7 cellular contexts compared by ENCODE assay signal in the genomic region with DNA sequence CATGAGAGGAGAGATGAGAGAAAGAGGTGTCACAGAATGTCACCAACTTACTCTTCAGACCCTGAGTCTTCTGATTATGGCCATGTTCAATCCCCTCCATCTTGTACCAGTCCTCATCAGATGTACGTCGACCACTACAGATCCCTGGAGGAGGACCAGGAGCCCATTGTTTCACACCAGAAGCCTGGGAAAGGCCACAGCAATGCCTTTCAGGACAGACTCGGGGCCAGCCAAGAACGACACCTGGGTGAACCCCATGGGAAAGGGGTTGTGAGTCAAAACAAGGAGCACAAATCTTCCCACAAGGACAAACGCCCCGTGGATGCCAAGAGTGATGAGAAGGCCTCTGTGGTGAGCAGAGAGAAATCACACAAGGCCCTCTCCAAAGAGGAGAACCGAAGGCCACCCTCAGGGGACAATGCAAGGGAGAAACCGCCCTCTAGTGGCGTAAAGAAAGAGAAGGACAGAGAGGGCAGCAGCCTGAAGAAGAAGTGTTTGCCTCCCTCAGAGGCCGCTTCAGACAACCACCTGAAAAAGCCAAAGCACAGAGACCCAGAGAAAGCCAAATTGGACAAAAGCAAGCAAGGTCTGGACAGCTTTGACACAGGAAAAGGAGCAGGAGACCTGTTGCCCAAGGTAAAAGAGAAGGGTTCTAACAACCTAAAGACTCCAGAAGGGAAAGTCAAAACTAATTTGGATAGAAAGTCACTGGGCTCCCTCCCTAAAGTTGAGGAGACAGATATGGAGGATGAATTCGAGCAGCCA. TPM values are rescaled to one million over a fixed set of nuclear protein-coding genes. Genes with fewer than 3 reads are reported as not detected.
DNase-seq lines count a peak whose midpoint lies in the region; ATAC-seq, FAIRE-seq and TF ChIP-seq lines count a peak whose summit lies in the region.

No MANE protein-coding gene starts in this region.

- TF ChIP-seq CTCF in HL-60 (IDR thresholded peaks at IDR 0.05; ENCODE audit: insufficient read depth, low read length) (peak; percentile 79), RWPE2 (IDR thresholded peaks at IDR 0.05; ENCODE audit: poor library complexity, severe bottlenecking) (peak; percentile 75), K562 (IDR thresholded peaks at IDR 0.05 in 2 of 3, conservative IDR thresholded peaks at IDR 0.05 in 1 of 3; ENCODE audit: insufficient read depth in 2 of 3, low read depth in 1 of 3, low read length in 3 of 3) (peak; percentile 79 to 90 (median 87)), tibial nerve (IDR thresholded peaks at IDR 0.05) (peak in 3 of 5 experiments; percentile 22 to 52 (median 27))

- no peaks in the 10 kb centered on the region for H3K27me3 ChIP-seq in HL-60 (ENCODE audit: insufficient read depth, poor library complexity, severe bottlenecking)
- no peaks in the 10 kb centered on the region for H3K27me3 ChIP-seq in RWPE2 (ENCODE audit: insufficient read depth, poor library complexity, severe bottlenecking)
- H3K27me3 ChIP-seq in K562 (ENCODE audit: control insufficient read depth in 2 of 2, insufficient read depth in 2 of 2, low read length in 2 of 2): no peaks in the 10 kb centered on the region
- no peaks in the 10 kb centered on the region for H3K27me3 ChIP-seq in tibial nerve

- H2AFZ ChIP-seq in K562 (ENCODE audit: low read depth, low read length): no peak overlapping the region

- DNase-seq in EH (ENCODE audit: low read depth) (peak; percentile 62), HL-60 (ENCODE audit: low read depth in 1 of 2, low spot score in 1 of 2) (peak in 1 of 2 experiments; percentile 69), RWPE2 (ENCODE audit: low spot score) (no peak), K562 (ENCODE audit: extremely low read depth in 1 of 4, low spot score in 3 of 4) (peak; percentile 63 to 77 (median 70)), left colon (peak in 1 of 2 donors; percentile 38), tibial nerve (ENCODE audit: low spot score in 2 of 2) (no peak)
- no peak for DNase-seq in effector CD8-positive, alpha-beta T cell (lab: John Stamatoyannopoulos, UW)

- peak; percentile 61; the same call in 2 of the 3 replicates for ATAC-seq in RWPE2 (ENCODE audit: low read depth)
- peak; percentile 95 for ATAC-seq in K562
- peak; percentile 91 for ATAC-seq in left colon

- H3K36me3 ChIP-seq in RWPE2 (ENCODE audit: low read depth): peaks cover 96% of the 10 kb centered on the region
- peaks cover 99% of the 10 kb centered on the region for H3K36me3 ChIP-seq in K562 (ENCODE audit: control insufficient read depth, insufficient read depth, low read length)
- peaks cover 25 to 67% (median 50%) of the 10 kb centered on the region in 3 donors for H3K36me3 ChIP-seq in tibial nerve

- H4K20me1 ChIP-seq in K562 (replicated peaks; ENCODE audit: control insufficient read depth, insufficient read depth, low read length): peaks cover 30% of the 10 kb centered on the region

- H3K79me2 ChIP-seq in K562 (ENCODE audit: control insufficient read depth, insufficient read depth, low read length): peaks cover 55% of the 10 kb centered on the region

- H3K27ac ChIP-seq in HL-60 (replicated peaks) (no peak overlapping the region), RWPE2 (ENCODE audit: poor library complexity, severe bottlenecking) (no peak overlapping the region), K562 (ENCODE audit: extremely low read depth, low read depth, low read length) (no peak overlapping the region), tibial nerve (no peak overlapping the region)

- H3K4me2 ChIP-seq in K562 (ENCODE audit: insufficient read depth, low read length): no peak overlapping the region

- TF ChIP-seq POLR2A in K562 (conservative IDR thresholded peaks at IDR 0.05) (no peak), tibial nerve (IDR thresholded peaks at IDR 0.05) (no peak)

- no peak overlapping the region for H3K9ac ChIP-seq in K562 (ENCODE audit: insufficient read depth in 1 of 2, low read depth in 2 of 2, low read length in 2 of 2)

- in situ Hi-C loops in K562 (cut with MboI): no loop called here

- TF ChIP-seq RAD21 in K562 (CRISPR knock-in tag; conservative IDR thresholded peaks at IDR 0.05 in 1 of 2, IDR thresholded peaks at IDR 0.05 in 1 of 2): peak; percentile 47 to 79; a peak in 3 of 4 replicates

- 44% methylated on average over 10 of the region's 11 CpGs for WGBS in K562 (ENCODE audit: insufficient coverage, low coverage, missing lambda C conversion rate)
- 55 to 66% methylated on average over 11 of the region's 11 CpGs for WGBS in tibial nerve, 2 donors

- H3K9me1 ChIP-seq in K562 (ENCODE audit: control insufficient read depth, insufficient read depth, low read length): no peaks in the 10 kb centered on the region

- TF ChIP-seq EP300 in K562 (IDR thresholded peaks at IDR 0.05; ENCODE audit: low read length) (no peak), tibial nerve (IDR thresholded peaks at IDR 0.05) (no peak)

- CTCF ChIA-PET in K562 (lab: Yijun Ruan, JAX; ENCODE audit: low intra/inter-chr PET ratio): interaction anchor here (0.5 to 2.0 kb wide), 4 partner anchors 207 to 1132 kb away, joined by 3 to 8 read pairs (median 3); no protein-coding TSS in a partner anchor

- intact Hi-C loops in K562 (cut with micrococcal nuclease) (loop anchor here (1.0 kb wide), 1 partner anchor 206 kb away; no protein-coding TSS in a partner anchor), left colon (cut with DNase I, micrococcal nuclease) (no loop called here)

- no peak overlapping the region for H3K4me3 ChIP-seq in HL-60 (replicated peaks; ENCODE audit: insufficient read depth, low read length)
- H3K4me3 ChIP-seq in RWPE2 (ENCODE audit: severe bottlenecking): no peak overlapping the region
- H3K4me3 ChIP-seq in K562: no peak overlapping the region
- H3K4me3 ChIP-seq in tibial nerve: no peak overlapping the region

- H3K4me1 ChIP-seq in RWPE2 (ENCODE audit: insufficient read depth, poor library complexity, severe bottlenecking): no peaks in the 10 kb centered on the region
- H3K4me1 ChIP-seq in K562 (replicated peaks in 1 of 2; ENCODE audit: control insufficient read depth in 2 of 2, insufficient read depth in 2 of 2, low read length in 2 of 2): peaks cover 0 to 11% of the 10 kb centered on the region in 2 experiments; a peak in 2 of 5 replicates
- H3K4me1 ChIP-seq in tibial nerve: peaks cover 0 to 35% (median 4%) of the 10 kb centered on the region in 4 donors

- peak; percentile 75 for FAIRE-seq in K562 (lab: Jason Lieb, UNC)

- POLR2A ChIA-PET in K562 (lab: Yijun Ruan, JAX): interaction anchor here (0.7 to 0.8 kb wide), 4 partner anchors 21 to 341 kb away, joined by 3 to 5 read pairs (median 4); no protein-coding TSS in a partner anchor

- H3K9me3 ChIP-seq in RWPE2 (ENCODE audit: severe bottlenecking) (no peaks in the 10 kb centered on the region), K562 (replicated peaks; ENCODE audit: control insufficient read depth, insufficient read depth, low read depth, low read length) (no peaks in the 10 kb centered on the region), tibial nerve (no peaks in the 10 kb centered on the region)

- BruUV-seq in K562 (replicated peaks; lab: Mats Ljungman, UMichigan): TSS peak; percentile 7

RNA-seq across cellular contexts. Expression of a gene that starts 8.0 kb away (rescaled TPM):
- 40.0 and 60.8 TPM in 2 replicates for total RNA-seq in K562 (2011; cell fraction: chromatin; rRNA removed; ENCODE audit: low replicate concordance)
- total RNA-seq in K562 (2011; cell fraction: nucleolus; rRNA removed): 22.4 and 23.7 TPM in 2 replicates
- total RNA-seq in K562 (2011; cell fraction: nucleoplasm; rRNA removed): 31.1 and 33.1 TPM in 2 replicates
- total RNA-seq in K562 (2014; rRNA removed) (61.3 and 70.8 TPM in 2 replicates), K562 (2014; rRNA removed; fragmentation: Illumina TruSeq; extraction: Trizol) (74.1 and 75.8 TPM in 2 replicates), K562 (2015; rRNA removed; fragmentation: Illumina TruSeq; extraction: Trizol) (77.6 and 80.0 TPM in 2 replicates), K562 (2021) (66.6 and 70.8 TPM in 2 replicates), left colon (10 to 100 TPM; 29.6 to 34.7 TPM), tibial nerve (10 to 100 TPM; 21.4 to 32.7 (median 23.7) TPM)
- polyA plus RNA-seq in K562 (2011; rRNA removed) (29.7 and 33.3 TPM in 2 replicates), K562 (2014; fragmentation: Illumina TruSeq; extraction: Trizol) (80.6 and 98.6 TPM in 2 replicates), K562 (2014; fragmentation: Nextera tagmentation; extraction: Ambion mirVana) (10 to 100 TPM; 31.9 to 53.6 TPM), K562 (2014; rRNA removed) (44.4 and 48.7 TPM in 2 replicates)
- 13.9 and 14.8 TPM in 2 replicates for polyA plus RNA-seq in K562 (2011; cell fraction: cytosol; rRNA removed)
- polyA plus RNA-seq in K562 (2011; cell fraction: nucleus; rRNA removed): 24.7 and 25.8 TPM in 2 replicates
- 28.7 and 53.0 TPM in 2 replicates for polyA plus RNA-seq in K562 (2012)
- polyA minus RNA-seq in K562 (2011; rRNA and poly(A)+ RNA removed): 35.1 and 35.7 TPM in 2 replicates
- 25.7 and 34.4 TPM in 2 replicates for polyA minus RNA-seq in K562 (2011; cell fraction: cytosol; rRNA and poly(A)+ RNA removed)
- polyA minus RNA-seq in K562 (2011; cell fraction: nucleus; rRNA and poly(A)+ RNA removed): 10.5 and 19.7 TPM in 2 replicates

RNA-seq across cellular contexts. Expression of a gene that starts 27.0 kb away (rescaled TPM):
- 96.3 and 113 TPM in 2 replicates for total RNA-seq in K562 (2011; cell fraction: chromatin; rRNA removed; ENCODE audit: low replicate concordance)
- total RNA-seq in K562 (2011; cell fraction: nucleolus; rRNA removed): 53.2 and 60.7 TPM in 2 replicates
- total RNA-seq in K562 (2011; cell fraction: nucleoplasm; rRNA removed): 112 and 144 TPM in 2 replicates
- 149 and 175 TPM in 2 replicates for total RNA-seq in K562 (2014; rRNA removed)
- 172 and 175 TPM in 2 replicates for total RNA-seq in K562 (2014; rRNA removed; fragmentation: Illumina TruSeq; extraction: Trizol)
- 144 and 151 TPM in 2 replicates for total RNA-seq in K562 (2015; rRNA removed; fragmentation: Illumina TruSeq; extraction: Trizol)
- 126 and 141 TPM in 2 replicates for total RNA-seq in K562 (2021)
- polyA plus RNA-seq in K562 (2011; rRNA removed): 159 and 167 TPM in 2 replicates
- 81.9 and 157 TPM in 2 replicates for polyA plus RNA-seq in K562 (2011; cell fraction: cytosol; rRNA removed)
- 74.8 and 105 TPM in 2 replicates for polyA plus RNA-seq in K562 (2011; cell fraction: nucleus; rRNA removed)
- 80.0 and 120 TPM in 2 replicates for polyA plus RNA-seq in K562 (2012)
- 133 and 138 TPM in 2 replicates for polyA plus RNA-seq in K562 (2014; fragmentation: Illumina TruSeq; extraction: Trizol)
- polyA plus RNA-seq in K562 (2014; fragmentation: Nextera tagmentation; extraction: Ambion mirVana): 10 to 100 TPM; 46.5 to 51.7 TPM
- 159 and 175 TPM in 2 replicates for polyA plus RNA-seq in K562 (2014; rRNA removed)
- polyA minus RNA-seq in K562 (2011; rRNA and poly(A)+ RNA removed): 59.4 and 74.4 TPM in 2 replicates
- 29.4 and 34.5 TPM in 2 replicates for polyA minus RNA-seq in K562 (2011; cell fraction: cytosol; rRNA and poly(A)+ RNA removed)
- polyA minus RNA-seq in K562 (2011; cell fraction: nucleus; rRNA and poly(A)+ RNA removed): 17.0 and 32.8 TPM in 2 replicates
- total RNA-seq in left colon: 10 to 100 TPM; 38.2 to 43.4 TPM
- total RNA-seq in tibial nerve: 100 to 1,000 TPM in 1 of 4 donors, 10 to 100 TPM in 3; 64.2 to 105 (median 68.0) TPM

RNA-seq across cellular contexts. Expression of a gene that starts 39.7 kb away (rescaled TPM):
- total RNA-seq in K562 (2011; cell fraction: chromatin; rRNA removed; ENCODE audit: low replicate concordance): 27.3 and 126 TPM in 2 replicates
- 89.4 and 103 TPM in 2 replicates for total RNA-seq in K562 (2011; cell fraction: nucleolus; rRNA removed)
- 56.7 and 62.0 TPM in 2 replicates for total RNA-seq in K562 (2011; cell fraction: nucleoplasm; rRNA removed)
- total RNA-seq in K562 (2014; rRNA removed) (126 and 144 TPM in 2 replicates), K562 (2014; rRNA removed; fragmentation: Illumina TruSeq; extraction: Trizol) (17.4 and 25.8 TPM in 2 replicates), K562 (2015; rRNA removed; fragmentation: Illumina TruSeq; extraction: Trizol) (56.5 and 58.4 TPM in 2 replicates), K562 (2021) (108 and 109 TPM in 2 replicates), left colon (10 to 100 TPM; 85.3 to 97.2 TPM), tibial nerve (10 to 100 TPM; 23.6 to 36.3 (median 31.6) TPM)
- polyA plus RNA-seq in K562 (2011; rRNA removed) (60.1 and 72.7 TPM in 2 replicates), K562 (2014; fragmentation: Illumina TruSeq; extraction: Trizol) (90.2 and 141 TPM in 2 replicates), K562 (2014; fragmentation: Nextera tagmentation; extraction: Ambion mirVana) (1 to 10 TPM; 3.9 to 9.9 TPM), K562 (2014; rRNA removed) (127 and 128 TPM in 2 replicates)
- polyA plus RNA-seq in K562 (2011; cell fraction: cytosol; rRNA removed): 89.6 and 223 TPM in 2 replicates
- polyA plus RNA-seq in K562 (2011; cell fraction: nucleus; rRNA removed): 141 and 217 TPM in 2 replicates
- polyA plus RNA-seq in K562 (2012): 97.6 and 103 TPM in 2 replicates
- polyA minus RNA-seq in K562 (2011; rRNA and poly(A)+ RNA removed): 21.3 and 39.9 TPM in 2 replicates
- polyA minus RNA-seq in K562 (2011; cell fraction: cytosol; rRNA and poly(A)+ RNA removed): 64.0 and 69.4 TPM in 2 replicates
- 25.7 and 26.4 TPM in 2 replicates for polyA minus RNA-seq in K562 (2011; cell fraction: nucleus; rRNA and poly(A)+ RNA removed)

RNA-seq across cellular contexts. Expression of a gene that starts 49.3 kb away (rescaled TPM):
- total RNA-seq in K562 (2011; cell fraction: chromatin; rRNA removed; ENCODE audit: low replicate concordance): 48.0 and 134 TPM in 2 replicates
- 107 and 108 TPM in 2 replicates for total RNA-seq in K562 (2011; cell fraction: nucleolus; rRNA removed)
- total RNA-seq in K562 (2011; cell fraction: nucleoplasm; rRNA removed): 54.4 and 66.4 TPM in 2 replicates
- total RNA-seq in K562 (2014; rRNA removed): 130 and 133 TPM in 2 replicates
- 36.8 and 48.3 TPM in 2 replicates for total RNA-seq in K562 (2014; rRNA removed; fragmentation: Illumina TruSeq; extraction: Trizol)
- 86.2 and 91.3 TPM in 2 replicates for total RNA-seq in K562 (2015; rRNA removed; fragmentation: Illumina TruSeq; extraction: Trizol)
- total RNA-seq in K562 (2021): 108 and 112 TPM in 2 replicates
- 88.3 and 104 TPM in 2 replicates for polyA plus RNA-seq in K562 (2011; rRNA removed)
- 132 and 175 TPM in 2 replicates for polyA plus RNA-seq in K562 (2011; cell fraction: cytosol; rRNA removed)
- 105 and 111 TPM in 2 replicates for polyA plus RNA-seq in K562 (2011; cell fraction: nucleus; rRNA removed)
- polyA plus RNA-seq in K562 (2012): 89.3 and 129 TPM in 2 replicates
- 96.6 and 108 TPM in 2 replicates for polyA plus RNA-seq in K562 (2014; fragmentation: Illumina TruSeq; extraction: Trizol)
- 10 to 100 TPM in 1 of 2 experiments, 1 to 10 TPM in 1; 8.4 to 48.4 TPM for polyA plus RNA-seq in K562 (2014; fragmentation: Nextera tagmentation; extraction: Ambion mirVana)
- 125 and 139 TPM in 2 replicates for polyA plus RNA-seq in K562 (2014; rRNA removed)
- polyA minus RNA-seq in K562 (2011; rRNA and poly(A)+ RNA removed): 33.6 and 40.5 TPM in 2 replicates
- polyA minus RNA-seq in K562 (2011; cell fraction: cytosol; rRNA and poly(A)+ RNA removed): 29.0 and 36.3 TPM in 2 replicates
- polyA minus RNA-seq in K562 (2011; cell fraction: nucleus; rRNA and poly(A)+ RNA removed): 28.5 and 41.0 TPM in 2 replicates
- 100 to 1,000 TPM; 129 to 183 TPM for total RNA-seq in left colon
- 10 to 100 TPM; 12.6 to 21.6 (median 15.8) TPM for total RNA-seq in tibial nerve

RNA-seq across cellular contexts. Expression of a gene that starts 59.6 kb away (rescaled TPM):
- total RNA-seq in K562 (2011; cell fraction: chromatin; rRNA removed; ENCODE audit: low replicate concordance): 326 and 345 TPM in 2 replicates
- total RNA-seq in K562 (2011; cell fraction: nucleolus; rRNA removed): 341 and 370 TPM in 2 replicates
- 557 and 1,073 TPM in 2 replicates for total RNA-seq in K562 (2011; cell fraction: nucleoplasm; rRNA removed)
- 3,111 and 3,495 TPM in 2 replicates for total RNA-seq in K562 (2014; rRNA removed)
- 3,683 and 3,950 TPM in 2 replicates for total RNA-seq in K562 (2014; rRNA removed; fragmentation: Illumina TruSeq; extraction: Trizol)
- 3,549 and 3,642 TPM in 2 replicates for total RNA-seq in K562 (2015; rRNA removed; fragmentation: Illumina TruSeq; extraction: Trizol)
- total RNA-seq in K562 (2021): 1,751 and 1,781 TPM in 2 replicates
- polyA plus RNA-seq in K562 (2011; rRNA removed): 2,818 and 2,821 TPM in 2 replicates
- 831 and 2,063 TPM in 2 replicates for polyA plus RNA-seq in K562 (2011; cell fraction: cytosol; rRNA removed)
- 469 and 968 TPM in 2 replicates for polyA plus RNA-seq in K562 (2011; cell fraction: nucleus; rRNA removed)
- polyA plus RNA-seq in K562 (2012): 3,491 and 4,910 TPM in 2 replicates
- 3,852 and 4,443 TPM in 2 replicates for polyA plus RNA-seq in K562 (2014; fragmentation: Illumina TruSeq; extraction: Trizol)
- 1,000 to 10,000 TPM; 2,542 to 2,758 TPM for polyA plus RNA-seq in K562 (2014; fragmentation: Nextera tagmentation; extraction: Ambion mirVana)
- polyA plus RNA-seq in K562 (2014; rRNA removed): 4,338 and 4,526 TPM in 2 replicates
- polyA minus RNA-seq in K562 (2011; rRNA and poly(A)+ RNA removed): 1,269 and 1,421 TPM in 2 replicates
- polyA minus RNA-seq in K562 (2011; cell fraction: cytosol; rRNA and poly(A)+ RNA removed): 631 and 637 TPM in 2 replicates
- 128 and 273 TPM in 2 replicates for polyA minus RNA-seq in K562 (2011; cell fraction: nucleus; rRNA and poly(A)+ RNA removed)
- total RNA-seq in left colon: 100 to 1,000 TPM; 818 to 848 TPM
- 100 to 1,000 TPM; 739 to 843 (median 765) TPM for total RNA-seq in tibial nerve

Comparison
In these comparisons a context has a peak if more than half of its experiments do, and no peak if none do; other contexts are left out.
1. DNase-seq: peak in EH (single experiment) and K562 (4 of 4); none in RWPE2 (single experiment), tibial nerve (0 of 2) and effector CD8-positive, alpha-beta T cell (single experiment).
2. CTCF ChIP-seq: peak in every context shown above with its lines; median percentile 87 in K562; 79 in HL-60; 75 in RWPE2; 27 in tibial nerve.
3. Peak in every context shown above with its lines, with median percentiles within 50 percentile points of each other: ATAC-seq.